ENCODE assay signal across 17 cellular contexts in the genomic region with DNA sequence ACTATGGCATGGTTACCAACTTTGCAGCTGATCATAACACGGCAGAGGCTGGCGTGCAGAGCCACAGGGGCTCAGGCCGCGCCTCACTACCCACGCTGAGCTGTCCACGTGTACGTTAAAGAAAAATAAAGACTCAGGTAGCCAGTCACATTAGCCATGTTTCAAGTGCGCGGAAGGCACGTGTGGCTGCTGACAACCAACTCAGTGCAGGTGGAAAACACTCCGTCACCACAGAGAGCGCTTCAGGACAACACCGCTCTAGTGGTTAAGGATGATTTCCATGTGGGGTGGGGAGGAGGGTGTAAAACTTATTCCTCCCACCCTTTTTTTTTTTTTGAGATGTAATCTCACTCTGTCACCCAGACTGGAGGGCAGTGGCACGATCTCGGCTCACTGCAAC. TPM values are rescaled to one million over a fixed set of nuclear protein-coding genes. Genes with fewer than 3 reads are reported as not detected.
DNase-seq lines count a peak whose midpoint lies in the region; ATAC-seq, FAIRE-seq and TF ChIP-seq lines count a peak whose summit lies in the region.
"Had no signal": no experiment of that assay in that cellular context is flagged by ENCODE, and none has a peak within 500 bp of the region (broad histone marks: within the 10 kb centered on the region; RNA-seq: fewer than 3 reads in every experiment).

No MANE protein-coding gene starts in this region.

- no peak for FAIRE-seq in GM12892 (lab: Jason Lieb, UNC)

- H3K9ac ChIP-seq in fibroblast of lung (ENCODE audit: insufficient read depth, low read length) (no peak overlapping the region), trophoblast cell (ENCODE audit: low read length) (no peak overlapping the region)

- intact Hi-C loops in sciatic nerve (cut with DNase I) = no loop called here

- H4K20me1 ChIP-seq in fibroblast of lung (ENCODE audit: control insufficient read depth, extremely low read depth, insufficient read depth, low read length) = no peaks in the 10 kb centered on the region

- peaks cover 5% of the 10 kb centered on the region for H3K36me3 ChIP-seq in fibroblast of lung (ENCODE audit: control insufficient read depth, insufficient read depth, low read length)
- H3K36me3 ChIP-seq in trophoblast cell (ENCODE audit: control insufficient read depth in 1 of 2, insufficient read depth in 2 of 2, low read length in 2 of 2) = peaks cover 6 to 9% of the 10 kb centered on the region in 2 experiments

- no peak overlapping the region for H4K91ac ChIP-seq in trophoblast cell (ENCODE audit: low read depth, low read length)

- peak overlapping the region; percentile 7 for H2AK5ac ChIP-seq in trophoblast cell (ENCODE audit: low read length)

- H2BK12ac ChIP-seq in trophoblast cell (ENCODE audit: low read length) = peak overlapping the region; percentile 8

- H4K8ac ChIP-seq in trophoblast cell (ENCODE audit: low read depth, low read length) = no peak overlapping the region

- no peak overlapping the region for H4K12ac ChIP-seq in trophoblast cell (ENCODE audit: low read depth, low read length)

- TF ChIP-seq CTCF in RWPE1 (conservative IDR thresholded peaks at IDR 0.05; ENCODE audit: low read depth) (no peak), fibroblast of lung (conservative IDR thresholded peaks at IDR 0.05 in 1 of 2, IDR thresholded peaks at IDR 0.05 in 1 of 2; ENCODE audit: low read depth in 1 of 2, low read length in 2 of 2) (no peak)

- ATAC-seq in sciatic nerve = no peak
- ATAC-seq: Panc1 had no signal

- H3K4ac ChIP-seq in trophoblast cell (ENCODE audit: low read depth, low read length) = no peak overlapping the region

- H3K23ac ChIP-seq in trophoblast cell (ENCODE audit: low read length) = no peak overlapping the region

- H3K79me2 ChIP-seq in fibroblast of lung (ENCODE audit: control insufficient read depth, insufficient read depth, low read length) (peaks cover 29% of the 10 kb centered on the region), trophoblast cell (ENCODE audit: control insufficient read depth, insufficient read depth, low read length, poor library complexity) (no peaks in the 10 kb centered on the region)

- no peaks in the 10 kb centered on the region for H3K27me3 ChIP-seq in fibroblast of lung (ENCODE audit: control insufficient read depth, insufficient read depth, low read length)
- no peaks in the 10 kb centered on the region for H3K27me3 ChIP-seq in trophoblast cell (ENCODE audit: insufficient read depth, low read length)

- H3K4me2 ChIP-seq in fibroblast of lung (ENCODE audit: extremely low read depth, insufficient read depth, low read length) = no peak overlapping the region
- no peak overlapping the region for H3K4me2 ChIP-seq in trophoblast cell (ENCODE audit: low read length)

- WGBS in trophoblast cell (ENCODE audit: extremely low coverage, insufficient coverage, insufficient read length) = no CpG with 5 or more reads among the region's 15 CpGs

- CTCF ChIA-PET in RWPE1 (lab: Yijun Ruan, JAX) = no interaction called here

- H3K27ac ChIP-seq in RWPE1 (peak overlapping the region; percentile 82), fibroblast of lung (ENCODE audit: insufficient read depth, low read length) (peak overlapping the region; percentile 94), trophoblast cell (ENCODE audit: low read depth, low read length) (no peak overlapping the region)
- H3K27ac ChIP-seq: 22Rv1 had no signal

- H3K14ac ChIP-seq in trophoblast cell (ENCODE audit: low read length) = no peak overlapping the region

- no peak overlapping the region for H3K18ac ChIP-seq in trophoblast cell (ENCODE audit: low read length)

- peaks cover 5% of the 10 kb centered on the region for H3K79me1 ChIP-seq in trophoblast cell (ENCODE audit: low read length)

- peaks cover 23% of the 10 kb centered on the region for H3K4me1 ChIP-seq in fibroblast of lung (ENCODE audit: control insufficient read depth, extremely low read depth, insufficient read depth, low read length)
- peaks cover 17 to 20% of the 10 kb centered on the region in 2 experiments for H3K4me1 ChIP-seq in trophoblast cell (ENCODE audit: control insufficient read depth in 1 of 2, insufficient read depth in 2 of 2, low read length in 2 of 2)

- POLR2A ChIA-PET in RWPE1 (lab: Yijun Ruan, JAX; ENCODE audit: low non-redundant PET) = no interaction called here

- no peak overlapping the region for H2BK120ac ChIP-seq in trophoblast cell (ENCODE audit: insufficient read depth, low read length, poor library complexity)

- H2BK5ac ChIP-seq in trophoblast cell (ENCODE audit: low read depth, low read length, poor library complexity) = no peak overlapping the region

- H2AFZ ChIP-seq in fibroblast of lung (ENCODE audit: low read length) = no peak overlapping the region
- H2AFZ ChIP-seq in trophoblast cell (ENCODE audit: insufficient read depth, low read length, poor library complexity) = no peak overlapping the region

- no peak for TF ChIP-seq POLR2A in GM12892 (IDR thresholded peaks at IDR 0.05; ENCODE audit: low read depth, low read length)

- H3K4me3 ChIP-seq in fibroblast of lung (replicated peaks in 1 of 4; ENCODE audit: control extremely low read depth in 1 of 4, insufficient read depth in 1 of 4, low read depth in 3 of 4, low read length in 4 of 4) = no peak overlapping the region
- no peak overlapping the region for H3K4me3 ChIP-seq in trophoblast cell (ENCODE audit: low read depth, low read length)

- peak; percentile 45 for DNase-seq in NCI-H2107 treated with DMSO at 0.1 percent for 48 hours (lab: John Stamatoyannopoulos, UW; ENCODE audit: unreplicated experiment)
- DNase-seq in NCI-H2107 (lab: John Stamatoyannopoulos, UW) = no peak
- DNase-seq in RWPE1 (ENCODE audit: low spot score) = no peak
- DNase-seq in fibroblast of lung (ENCODE audit: low read depth in 2 of 2) = no peak
- no peak for DNase-seq in trophoblast cell
- DNase-seq in hepatic stellate cell (ENCODE audit: low spot score) = no peak
- no peak for DNase-seq in sciatic nerve (ENCODE audit: low spot score)
- DNase-seq in GM12892 (ENCODE audit: insufficient read length) = no peak
- DNase-seq: DMS79 treated with DMSO at 0.1 percent for 48 hours, H7, NCI-H1417, NCI-H1930, NCI-H2171, NCI-H446, NCI-H69 had no signal

- H3K9me3 ChIP-seq in fibroblast of lung (ENCODE audit: control insufficient read depth, insufficient read depth, low read depth, low read length) (no peaks in the 10 kb centered on the region), trophoblast cell (ENCODE audit: insufficient read depth, low read depth, low read length) (no peaks in the 10 kb centered on the region)

RNA-seq across cellular contexts. Expression of a gene that starts 33.8 kb away (rescaled TPM):
- total RNA-seq in fibroblast of lung (15.4 and 16.3 TPM in 2 replicates), sciatic nerve (28.4 TPM)
- polyA plus RNA-seq in fibroblast of lung = 6.4 and 8.6 TPM in 2 replicates
- polyA plus RNA-seq in fibroblast of lung (2012) = 12.6 and 13.5 TPM in 2 replicates
- 19.5 and 24.6 TPM in 2 replicates for polyA minus RNA-seq in fibroblast of lung (ENCODE audit: low replicate concordance)
- 9.7 and 10.4 TPM in 2 replicates for polyA plus RNA-seq in trophoblast cell (2013)
- 0.30 TPM for polyA plus RNA-seq in GM12892 (2012; ENCODE audit: missing spikeins)
